8 cellular contexts compared by ENCODE assay signal in genomic region chr12:122423258-122424165, GRCh38. TPM values are rescaled to one million over a fixed set of nuclear protein-coding genes. Genes with fewer than 3 reads are reported as not detected.
DNase-seq lines count a peak whose midpoint lies in the region; ATAC-seq and TF ChIP-seq lines count a peak whose summit lies in the region.

No MANE protein-coding gene starts in this region.

- no peaks in the 10 kb centered on the region for H3K9me3 Mint-ChIP-seq in activated CD8-positive, alpha-beta T cell treated with anti-CD3 and anti-CD28 coated beads for 36 hours

- H3K27me3 ChIP-seq in Loucy (ENCODE audit: insufficient read depth, low read length, poor library complexity, severe bottlenecking) (no peaks in the 10 kb centered on the region), ovary (no peaks in the 10 kb centered on the region)

- peak overlapping the region; percentile 74 for H3K9ac ChIP-seq in Loucy (ENCODE audit: low read depth, low read length, poor library complexity, severe bottlenecking)

- H2AFZ ChIP-seq in Loucy (ENCODE audit: low read length): peak overlapping the region; percentile 99

- peak overlapping the region; percentile 80 to 99 for H3K27ac ChIP-seq in ovary

- no peak for TF ChIP-seq POLR2A in ovary (IDR thresholded peaks at IDR 0.05)

- H3K4me1 Mint-ChIP-seq in activated CD8-positive, alpha-beta T cell treated with anti-CD3 and anti-CD28 coated beads for 36 hours (ENCODE audit: low read depth): peaks cover 28% of the 10 kb centered on the region

- H3F3A ChIP-seq in Loucy (ENCODE audit: low read depth): no peaks in the 10 kb centered on the region

- 13 to 14% (median 14%) methylated on average over 21 of the region's 21 CpGs for WGBS in ovary, 3 donors

- ATAC-seq in activated CD8-positive, alpha-beta T cell treated with anti-CD3 and anti-CD28 coated beads for 36 hours: no peak

- peaks cover 24% of the 10 kb centered on the region for H3K4me1 ChIP-seq in Loucy (ENCODE audit: insufficient read depth, low read length, poor library complexity, severe bottlenecking)
- H3K4me1 ChIP-seq in ovary (ENCODE audit: insufficient read depth): peaks cover 3% of the 10 kb centered on the region

- H4K20me1 ChIP-seq in Loucy (ENCODE audit: insufficient read depth, low read length, poor library complexity, severe bottlenecking): peaks cover 3% of the 10 kb centered on the region

- H3K4me2 ChIP-seq in Loucy (ENCODE audit: low read depth, low read length, poor library complexity, severe bottlenecking): peak overlapping the region; percentile 99

- no peak for TF ChIP-seq EP300 in ovary (IDR thresholded peaks at IDR 0.05)

- intact Hi-C loops in activated CD8-positive, alpha-beta T cell treated with anti-CD3 and anti-CD28 coated beads for 36 hours (cut with micrococcal nuclease): loop anchor here (2.0 kb wide), 1 partner anchor 47 kb away; no protein-coding TSS in a partner anchor
- intact Hi-C loops in ovary (cut with DNase I): loop anchor here in 2 of 4 donors (1.0 to 10.0 kb wide), 2 partner anchors 32 to 51 kb away; no protein-coding TSS in a partner anchor

- TF ChIP-seq CTCF in Loucy (conservative IDR thresholded peaks at IDR 0.05; ENCODE audit: low read length): no peak
- TF ChIP-seq CTCF in activated CD8-positive, alpha-beta T cell treated with anti-CD3 and anti-CD28 coated beads for 36 hours (IDR thresholded peaks at IDR 0.05): no peak
- no peak for TF ChIP-seq CTCF in ovary (IDR thresholded peaks at IDR 0.05)

- CTCF ChIA-PET in activated CD8-positive, alpha-beta T cell treated with anti-CD3 and anti-CD28 coated beads for 36 hours (lab: Charles Lee): interaction anchor here (1.0 to 4.5 kb wide), 6 partner anchors 10 to 48 kb away, joined by 3 to 29 read pairs (median 6); no protein-coding TSS in a partner anchor

- H3K79me2 ChIP-seq in Loucy (ENCODE audit: insufficient read depth, low read length): peaks cover 26% of the 10 kb centered on the region

- DNase-seq in DMS153 treated with DMSO at 0.1 percent for 48 hours (lab: John Stamatoyannopoulos, UW; ENCODE audit: unreplicated experiment): peak; percentile 48
- DNase-seq in DMS153 (lab: John Stamatoyannopoulos, UW): no peak
- no peak for DNase-seq in activated CD8-positive, alpha-beta T cell treated with anti-CD3 and anti-CD28 coated beads for 36 hours
- DNase-seq in globus pallidus (ENCODE audit: low spot score): peak; percentile 44
- DNase-seq in ovary: peak in 2 of 5 donors; percentile 28 to 40
- DNase-seq in GDM1 (lab: John Stamatoyannopoulos, UW): no peak
- no peak for DNase-seq in central memory CD4-positive, alpha-beta T cell

- no peaks in the 10 kb centered on the region for H3K36me3 ChIP-seq in Loucy (ENCODE audit: insufficient read depth, low read length)
- no peaks in the 10 kb centered on the region for H3K36me3 ChIP-seq in ovary

- H3K4me3 ChIP-seq in Loucy (ENCODE audit: low read length, poor library complexity, severe bottlenecking) (peak overlapping the region; percentile 86), ovary (peak overlapping the region; percentile 85)

- no peaks in the 10 kb centered on the region for H3K27me3 Mint-ChIP-seq in activated CD8-positive, alpha-beta T cell treated with anti-CD3 and anti-CD28 coated beads for 36 hours

- no peaks in the 10 kb centered on the region for H3K36me3 Mint-ChIP-seq in activated CD8-positive, alpha-beta T cell treated with anti-CD3 and anti-CD28 coated beads for 36 hours (ENCODE audit: low read depth)

- POLR2A ChIA-PET in activated CD8-positive, alpha-beta T cell treated with anti-CD3 and anti-CD28 coated beads for 36 hours (lab: Charles Lee): interaction anchor here (1.0 to 2.3 kb wide), 6 partner anchors 10 to 103 kb away, joined by 3 to 10 read pairs (median 4); partner anchors contain the start of genes KNTC1, RSRC2 and ZCCHC8

- H3K9me3 ChIP-seq in Loucy (ENCODE audit: insufficient read depth, low read depth, low read length) (no peaks in the 10 kb centered on the region), ovary (no peaks in the 10 kb centered on the region)

- no peaks in the 10 kb centered on the region for H3K9me2 ChIP-seq in Loucy (replicated peaks; ENCODE audit: low read depth, low read length)

- H3K27ac Mint-ChIP-seq in activated CD8-positive, alpha-beta T cell treated with anti-CD3 and anti-CD28 coated beads for 36 hours: peak overlapping the region; percentile 80

- peak overlapping the region; percentile 77 for H3K4me3 Mint-ChIP-seq in activated CD8-positive, alpha-beta T cell treated with anti-CD3 and anti-CD28 coated beads for 36 hours

RNA-seq across cellular contexts. Expression of gene CLIP1, which starts 1.0 kb away (rescaled TPM):
- total RNA-seq in activated CD8-positive, alpha-beta T cell treated with anti-CD3 and anti-CD28 coated beads for 36 hours: 10 to 100 TPM; 29.4 to 32.4 TPM
- total RNA-seq in ovary: 10 to 100 TPM; 30.4 to 71.5 (median 42.3) TPM
- 10 to 100 TPM; 16.2 to 35.7 TPM for polyA plus RNA-seq in ovary

Comparison
In these comparisons a context has a peak if more than half of its experiments do, and no peak if none do; other contexts are left out.
1. DNase-seq: peak in DMS153 treated with DMSO at 0.1 percent for 48 hours (single experiment) and globus pallidus (single experiment); none in DMS153 (single experiment), activated CD8-positive, alpha-beta T cell treated with anti-CD3 and anti-CD28 coated beads for 36 hours (single experiment), GDM1 (single experiment) and central memory CD4-positive, alpha-beta T cell (single experiment).